ENCODE assay signal across 1 cellular context in the genomic region with DNA sequence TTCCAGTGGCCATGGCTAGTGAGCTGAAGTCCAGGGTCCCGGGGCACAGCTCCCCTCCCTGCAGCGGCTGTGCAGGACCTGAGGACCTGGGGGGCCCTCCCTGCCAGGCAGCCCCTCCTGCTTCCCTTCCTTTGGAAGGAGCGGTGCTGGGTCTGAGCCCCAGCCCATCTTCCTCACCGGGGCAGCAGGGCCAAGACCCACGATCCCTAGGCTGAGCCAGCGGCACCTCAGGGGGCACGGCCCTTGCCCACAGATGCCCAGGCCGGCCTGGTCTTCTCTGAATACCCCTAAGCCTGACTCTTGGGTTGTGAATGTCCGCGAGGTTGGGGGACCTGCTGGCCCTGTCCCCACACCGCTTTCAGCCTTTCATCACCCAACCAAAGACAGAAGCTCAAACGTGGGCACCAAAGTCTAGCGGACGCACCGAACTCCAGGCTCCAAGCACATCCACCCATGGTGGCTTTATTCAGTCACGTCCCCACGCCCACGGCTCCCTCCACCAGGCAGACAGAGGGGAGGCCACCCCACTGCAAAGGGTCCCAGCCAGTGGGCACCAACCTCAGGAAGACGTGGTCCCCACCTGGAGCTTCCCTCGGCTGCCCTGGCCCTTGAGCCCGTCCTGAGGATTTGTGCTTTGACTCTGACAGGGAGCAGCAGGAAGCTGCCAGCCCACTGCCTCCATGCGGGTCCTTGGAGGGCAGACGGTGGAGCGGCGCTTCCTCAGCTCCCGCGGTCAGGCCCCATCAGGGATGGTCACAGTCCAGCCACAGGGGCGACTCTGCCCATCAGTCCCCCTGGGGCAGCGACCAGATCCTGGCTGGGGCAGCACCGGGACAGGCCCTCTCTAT.
TF ChIP-seq lines count a peak whose summit lies in the region.

No MANE protein-coding gene starts in this region.

TF ChIP-seq in HCT116, 20 proteins besides CTCF, POLR2A, EP300 and RAD21:
- TF ChIP-seq, protein P1, sequence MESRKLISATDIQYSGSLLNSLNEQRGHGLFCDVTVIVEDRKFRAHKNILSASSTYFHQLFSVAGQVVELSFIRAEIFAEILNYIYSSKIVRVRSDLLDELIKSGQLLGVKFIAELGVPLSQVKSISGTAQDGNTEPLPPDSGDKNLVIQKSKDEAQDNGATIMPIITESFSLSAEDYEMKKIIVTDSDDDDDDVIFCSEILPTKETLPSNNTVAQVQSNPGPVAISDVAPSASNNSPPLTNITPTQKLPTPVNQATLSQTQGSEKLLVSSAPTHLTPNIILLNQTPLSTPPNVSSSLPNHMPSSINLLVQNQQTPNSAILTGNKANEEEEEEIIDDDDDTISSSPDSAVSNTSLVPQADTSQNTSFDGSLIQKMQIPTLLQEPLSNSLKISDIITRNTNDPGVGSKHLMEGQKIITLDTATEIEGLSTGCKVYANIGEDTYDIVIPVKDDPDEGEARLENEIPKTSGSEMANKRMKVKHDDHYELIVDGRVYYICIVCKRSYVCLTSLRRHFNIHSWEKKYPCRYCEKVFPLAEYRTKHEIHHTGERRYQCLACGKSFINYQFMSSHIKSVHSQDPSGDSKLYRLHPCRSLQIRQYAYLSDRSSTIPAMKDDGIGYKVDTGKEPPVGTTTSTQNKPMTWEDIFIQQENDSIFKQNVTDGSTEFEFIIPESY (IDR thresholded peaks at IDR 0.05; ENCODE audit: extremely low read depth, insufficient replicate concordance, low read length), result no peak
